Comparison of ENCODE assay signal across 1 cellular context in genomic region chr16:86479419-86479818, GRCh38.
TF ChIP-seq lines count a peak whose summit lies in the region.

No MANE protein-coding gene starts in this region.

TF ChIP-seq in SK-N-SH, 30 proteins besides CTCF, POLR2A, EP300 and RAD21 (continued from another document):
- TF ChIP-seq, protein P1, sequence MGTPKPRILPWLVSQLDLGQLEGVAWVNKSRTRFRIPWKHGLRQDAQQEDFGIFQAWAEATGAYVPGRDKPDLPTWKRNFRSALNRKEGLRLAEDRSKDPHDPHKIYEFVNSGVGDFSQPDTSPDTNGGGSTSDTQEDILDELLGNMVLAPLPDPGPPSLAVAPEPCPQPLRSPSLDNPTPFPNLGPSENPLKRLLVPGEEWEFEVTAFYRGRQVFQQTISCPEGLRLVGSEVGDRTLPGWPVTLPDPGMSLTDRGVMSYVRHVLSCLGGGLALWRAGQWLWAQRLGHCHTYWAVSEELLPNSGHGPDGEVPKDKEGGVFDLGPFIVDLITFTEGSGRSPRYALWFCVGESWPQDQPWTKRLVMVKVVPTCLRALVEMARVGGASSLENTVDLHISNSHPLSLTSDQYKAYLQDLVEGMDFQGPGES (IDR thresholded peaks at IDR 0.05; ENCODE audit: low read depth, low read length): no peak
- TF ChIP-seq MEF2A (IDR thresholded peaks at IDR 0.05; ENCODE audit: borderline replicate concordance, low read depth) (no peak), NRF1 (IDR thresholded peaks at IDR 0.05; ENCODE audit: low read depth, low read length) (no peak), ELF1 (IDR thresholded peaks at IDR 0.05) (no peak), CHD2 (IDR thresholded peaks at IDR 0.05; ENCODE audit: low read length, partially characterized antibody) (no peak), TEAD4 (IDR thresholded peaks at IDR 0.05; ENCODE audit: borderline replicate concordance, insufficient read depth) (no peak), TAF1 (IDR thresholded peaks at IDR 0.05; ENCODE audit: borderline replicate concordance, low read depth, low read length) (no peak), FOSL2 (IDR thresholded peaks at IDR 0.05; ENCODE audit: borderline replicate concordance, low read depth) (no peak), YY1 (IDR thresholded peaks at IDR 0.05; ENCODE audit: low read depth) (no peak), RFX5 (IDR thresholded peaks at IDR 0.05; ENCODE audit: low read length) (no peak), FOXJ3 (CRISPR knock-in tag; IDR thresholded peaks at IDR 0.05) (no peak)
- TF ChIP-seq, protein P2, sequence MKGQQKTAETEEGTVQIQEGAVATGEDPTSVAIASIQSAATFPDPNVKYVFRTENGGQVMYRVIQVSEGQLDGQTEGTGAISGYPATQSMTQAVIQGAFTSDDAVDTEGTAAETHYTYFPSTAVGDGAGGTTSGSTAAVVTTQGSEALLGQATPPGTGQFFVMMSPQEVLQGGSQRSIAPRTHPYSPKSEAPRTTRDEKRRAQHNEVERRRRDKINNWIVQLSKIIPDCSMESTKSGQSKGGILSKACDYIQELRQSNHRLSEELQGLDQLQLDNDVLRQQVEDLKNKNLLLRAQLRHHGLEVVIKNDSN (IDR thresholded peaks at IDR 0.05; ENCODE audit: borderline replicate concordance, low read depth): no peak
